ENCODE assay signal across 8 cellular contexts in the genomic region with DNA sequence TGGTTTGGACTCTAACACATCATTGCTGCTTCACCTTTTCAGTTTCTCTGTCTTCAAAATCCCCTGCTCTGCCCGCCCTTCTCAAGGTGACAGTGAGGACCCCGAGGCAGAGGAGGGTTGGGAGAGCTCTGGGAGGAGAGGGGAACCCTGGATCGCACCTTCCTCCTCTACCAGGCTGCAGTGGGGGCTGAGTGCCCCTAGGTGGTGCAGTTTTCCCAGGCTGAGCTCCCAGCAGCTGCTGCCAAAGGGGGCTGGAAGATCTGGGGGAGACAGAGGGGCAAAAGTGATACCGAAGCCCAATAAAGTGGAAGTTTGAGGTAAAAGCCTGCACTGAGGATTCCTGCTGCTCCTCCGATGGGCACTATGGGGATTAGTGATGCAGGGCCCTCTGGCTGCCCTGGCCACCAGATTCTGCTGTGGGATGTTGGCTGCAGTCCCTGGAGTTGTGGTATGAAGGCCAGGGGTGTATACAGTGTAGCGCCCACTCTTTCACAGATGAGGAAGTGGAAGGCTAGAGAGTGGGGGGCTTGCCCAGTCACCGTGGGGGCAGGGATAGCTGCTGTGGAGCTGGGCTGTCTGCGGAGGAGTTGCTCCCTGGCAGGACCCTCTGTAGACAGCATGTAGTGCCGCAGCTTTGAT. TPM values are rescaled to one million over a fixed set of nuclear protein-coding genes. Genes with fewer than 3 reads are reported as not detected.
DNase-seq lines count a peak whose midpoint lies in the region; ATAC-seq lines count a peak whose summit lies in the region.

No MANE protein-coding gene starts in this region.

- ATAC-seq in Right ventricle myocardium inferior: peak; percentile 58
- ATAC-seq in activated naive CD4-positive, alpha-beta T cell treated with anti-CD3 and anti-CD28 coated beads, Interleukin-2, amount 50 U/mL, for 72 hours: peak; percentile 43 to 62
- ATAC-seq in GM21367 (IDR thresholded peaks at IDR 0.05; ENCODE audit: unreplicated experiment): no peak

- no peaks in the 10 kb centered on the region for H3K9me3 Mint-ChIP-seq in activated naive CD4-positive, alpha-beta T cell treated with anti-CD3 and anti-CD28 coated beads, Interleukin-2, amount 50 U/mL, for 72 hours

- intact Hi-C loops in Right ventricle myocardium inferior (cut with DNase I): loop anchor here (2.0 to 5.0 kb wide), 2 partner anchors 40 to 134 kb away; no protein-coding TSS in a partner anchor
- intact Hi-C loops in cardiac septum (cut with DNase I): loop anchor here (2.0 kb wide), 1 partner anchor 134 kb away; no protein-coding TSS in a partner anchor

- DNase-seq in Right ventricle myocardium inferior (ENCODE audit: missing footprints) (no peak), cardiac septum (ENCODE audit: low spot score) (no peak), NCI-H524 (lab: John Stamatoyannopoulos, UW) (peak; percentile 42 to 73), hepatic stellate cell (ENCODE audit: low spot score) (peak; percentile 63), NCI-H1048 (lab: John Stamatoyannopoulos, UW) (no peak)
- peak in 1 of 2 donors; percentile 54 for DNase-seq in activated naive CD4-positive, alpha-beta T cell treated with anti-CD3 and anti-CD28 coated beads, Interleukin-2, amount 50 U/mL, for 72 hours (ENCODE audit: low spot score in 2 of 2)
- peak; percentile 5 to 11 for DNase-seq in stimulated activated CD4-positive, alpha-beta T cell treated with anti-CD3 and anti-CD28 coated beads, Interleukin-1b, Interleukin-23, amount 100 ng/mL, for 4 hours (ENCODE audit: low read depth in 2 of 2)

- no peak overlapping the region for H3K27ac Mint-ChIP-seq in activated naive CD4-positive, alpha-beta T cell treated with anti-CD3 and anti-CD28 coated beads, Interleukin-2, amount 50 U/mL, for 72 hours

- no peaks in the 10 kb centered on the region for H3K36me3 Mint-ChIP-seq in activated naive CD4-positive, alpha-beta T cell treated with anti-CD3 and anti-CD28 coated beads, Interleukin-2, amount 50 U/mL, for 72 hours

RNA-seq across cellular contexts. Expression of gene SCMH1, which starts 40.7 kb away (rescaled TPM):
- total RNA-seq in Right ventricle myocardium inferior: 41.1 TPM
- total RNA-seq in cardiac septum: 47.3 TPM
- total RNA-seq in activated naive CD4-positive, alpha-beta T cell treated with anti-CD3 and anti-CD28 coated beads, Interleukin-2, amount 50 U/mL, for 72 hours: 10 to 100 TPM; 18.0 to 24.3 TPM

Comparison
In these comparisons a context has a peak if more than half of its experiments do, and no peak if none do; other contexts are left out.
1. DNase-seq: peak in NCI-H524 (2 of 2), hepatic stellate cell (single experiment) and stimulated activated CD4-positive, alpha-beta T cell treated with anti-CD3 and anti-CD28 coated beads, Interleukin-1b, Interleukin-23, amount 100 ng/mL, for 4 hours (2 of 2); none in Right ventricle myocardium inferior (single experiment), cardiac septum (single experiment) and NCI-H1048 (single experiment).